ENCODE assay signal across 14 cellular contexts in the genomic region with DNA sequence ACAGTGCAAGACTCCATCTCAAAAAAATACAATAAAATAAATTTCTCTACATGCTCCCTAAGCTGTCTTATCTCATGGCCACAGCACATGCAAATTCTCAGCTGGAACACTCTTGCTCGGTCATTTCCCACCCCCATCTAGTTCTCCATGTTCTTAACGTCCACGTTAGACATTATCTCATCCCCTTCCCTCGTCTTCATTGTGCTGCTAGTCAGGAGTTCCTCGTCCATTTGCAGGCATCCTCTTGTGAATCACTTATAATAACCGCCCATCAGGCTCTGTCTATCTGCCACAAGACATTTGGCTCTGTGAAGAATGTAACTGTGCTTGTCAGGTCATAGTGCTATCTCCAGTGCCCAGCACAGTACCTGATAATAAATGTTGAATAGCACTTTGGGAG. TPM values are rescaled to one million over a fixed set of nuclear protein-coding genes. Genes with fewer than 3 reads are reported as not detected.
DNase-seq lines count a peak whose midpoint lies in the region; ATAC-seq and TF ChIP-seq lines count a peak whose summit lies in the region.
"Had no signal": no experiment of that assay in that cellular context is flagged by ENCODE, and none has a peak within 500 bp of the region (broad histone marks: within the 10 kb centered on the region; RNA-seq: fewer than 3 reads in every experiment).

No MANE protein-coding gene starts in this region.

- H3K79me2 ChIP-seq in H9 (ENCODE audit: insufficient read depth, low read length) (no peaks in the 10 kb centered on the region), mesendoderm (ENCODE audit: control insufficient read depth, insufficient read depth, low read length) (no peaks in the 10 kb centered on the region)

- no peak for TF ChIP-seq CTCF in H9 (conservative IDR thresholded peaks at IDR 0.05)
- TF ChIP-seq CTCF in WTC11 (IDR thresholded peaks at IDR 0.05): no peak
- TF ChIP-seq CTCF in left ventricle myocardium inferior (IDR thresholded peaks at IDR 0.05; ENCODE audit: borderline replicate concordance): no peak

- H3K56ac ChIP-seq in H9 (ENCODE audit: insufficient read length, low read depth, low read length): no peak overlapping the region
- no peak overlapping the region for H3K56ac ChIP-seq in mesendoderm (ENCODE audit: low read length)

- CTCF ChIA-PET in WTC11 (lab: Charles Lee): no interaction called here

- H3K4me1 Mint-ChIP-seq in H9 (peaks cover 3 to 10% of the 10 kb centered on the region in 2 experiments; a peak in 2 of 4 replicates), T-helper 17 cell (peaks cover 2% of the 10 kb centered on the region), WTC11 (peaks cover 13% of the 10 kb centered on the region)
- H3K4me1 Mint-ChIP-seq: B cell had no signal

- no peak overlapping the region for H3K4me2 ChIP-seq in H9 (ENCODE audit: insufficient read depth, insufficient read length, low read length)
- H3K4me2 ChIP-seq in mesendoderm (ENCODE audit: low read length): no peak overlapping the region

- no peak overlapping the region for H2BK5ac ChIP-seq in H9 (ENCODE audit: insufficient read length, low read length)
- no peak overlapping the region for H2BK5ac ChIP-seq in mesendoderm (ENCODE audit: low read length)

- H3K36me3 Mint-ChIP-seq in H9 (ENCODE audit: insufficient read depth in 1 of 3, low read depth in 3 of 3) (peaks cover 10 to 35% (median 27%) of the 10 kb centered on the region in 3 experiments; a peak in 6 of 7 replicates), T-helper 17 cell (ENCODE audit: low read depth) (peaks cover 7% of the 10 kb centered on the region), WTC11 (peaks cover 23% of the 10 kb centered on the region)

- H2BK12ac ChIP-seq in H9 (ENCODE audit: insufficient read length, low read depth, low read length): no peak overlapping the region

- H3K9ac ChIP-seq in H9 (ENCODE audit: extremely low read depth, insufficient read length, low read length): no peak overlapping the region
- H3K9ac ChIP-seq in mesendoderm (ENCODE audit: low read length): no peak overlapping the region
- H3K9ac ChIP-seq: GM23248 had no signal

- H3K4me3 Mint-ChIP-seq in H9 (no peak overlapping the region), T-helper 17 cell (no peak overlapping the region), WTC11 (no peak overlapping the region)
- H3K4me3 Mint-ChIP-seq: B cell; CD4-positive, alpha-beta T cell had no signal

- no peak overlapping the region for H3K14ac ChIP-seq in H9 (ENCODE audit: insufficient read depth, low read length)

- no peak overlapping the region for H3K4me3 ChIP-seq in mesendoderm (ENCODE audit: low read length)
- no peak overlapping the region for H3K4me3 ChIP-seq in left ventricle myocardium inferior
- H3K4me3 ChIP-seq: GM23248 had no signal

- no peak for ATAC-seq in T-helper 17 cell
- ATAC-seq in WTC11: no peak
- no peak for ATAC-seq in HG02571 (IDR thresholded peaks at IDR 0.05; ENCODE audit: unreplicated experiment)

- no peak overlapping the region for H4K91ac ChIP-seq in H9 (ENCODE audit: insufficient read length, low read depth, low read length)

- no peaks in the 10 kb centered on the region for H3K9me3 ChIP-seq in H9 (ENCODE audit: control insufficient read depth, low read depth, low read length)
- no peaks in the 10 kb centered on the region for H3K9me3 ChIP-seq in T-helper 17 cell (ENCODE audit: control insufficient read depth, low read length, poor library complexity, severe bottlenecking)
- no peaks in the 10 kb centered on the region for H3K9me3 ChIP-seq in left ventricle myocardium inferior (replicated peaks)

- no peak overlapping the region for H3K27ac ChIP-seq in H9 (ENCODE audit: insufficient read length, low read depth, low read length)
- H3K27ac ChIP-seq in mesendoderm (ENCODE audit: low read depth, low read length): no peak overlapping the region
- H3K27ac ChIP-seq in left ventricle myocardium inferior (replicated peaks): no peak overlapping the region
- H3K27ac ChIP-seq: GM23248 had no signal

- no peak overlapping the region for H4K8ac ChIP-seq in H9 (replicated peaks; ENCODE audit: insufficient read length, low read depth, low read length)
- no peak overlapping the region for H4K8ac ChIP-seq in mesendoderm (ENCODE audit: low read depth, low read length)

- H4K5ac ChIP-seq in H9 (ENCODE audit: insufficient read length, low read depth, low read length) (no peak overlapping the region), mesendoderm (ENCODE audit: low read length) (no peak overlapping the region)

- H2BK15ac ChIP-seq in H9 (ENCODE audit: low read depth, low read length) (no peak overlapping the region), mesendoderm (replicated peaks; ENCODE audit: low read depth) (no peak overlapping the region)

- intact Hi-C loops in left ventricle myocardium inferior (cut with micrococcal nuclease): no loop called here

- no peak overlapping the region for H3K18ac ChIP-seq in H9 (ENCODE audit: insufficient read length, low read depth, low read length)
- H3K18ac ChIP-seq in mesendoderm (ENCODE audit: low read length): no peak overlapping the region

- DNase-seq in H9 (no peak), T-helper 17 cell (no peak), WTC11 (ENCODE audit: low spot score) (no peak), mesendoderm (peak; percentile 78), HCEC 1CT (no peak), left ventricle myocardium inferior (no peak)
- DNase-seq: C1 segment of cervical spinal cord; CD4-positive, alpha-beta T cell; DMS153; DMS79 treated with DMSO at 0.1 percent for 48 hours; EL; GM23248 had no signal

- no peak overlapping the region for H3T11ph ChIP-seq in H9 (ENCODE audit: low read length)

- H3K4me1 ChIP-seq in H9 (ENCODE audit: insufficient read depth, low read length): no peaks in the 10 kb centered on the region
- H3K4me1 ChIP-seq in mesendoderm (ENCODE audit: control insufficient read depth, low read depth, low read length): peaks cover 6% of the 10 kb centered on the region
- H3K4me1 ChIP-seq in left ventricle myocardium inferior: no peaks in the 10 kb centered on the region

- no peaks in the 10 kb centered on the region for H4K20me1 ChIP-seq in H9 (ENCODE audit: control insufficient read depth, insufficient read depth, insufficient read length)

- POLR2A ChIA-PET in WTC11 (lab: Charles Lee): interaction anchor here (0.5 kb wide), 1 partner anchor 157 kb away, joined by 3 read pairs; no protein-coding TSS in a partner anchor

- H3K23ac ChIP-seq in H9 (ENCODE audit: insufficient read length, low read depth, low read length) (no peak overlapping the region), mesendoderm (ENCODE audit: low read length) (no peak overlapping the region)

- H3K9me3 Mint-ChIP-seq in H9 (no peaks in the 10 kb centered on the region), WTC11 (no peaks in the 10 kb centered on the region)
- H3K9me3 Mint-ChIP-seq: CD4-positive, alpha-beta T cell had no signal

- H2AFZ ChIP-seq in H9 (ENCODE audit: low read length): no peak overlapping the region
- H2AFZ ChIP-seq: GM23248 had no signal

- H2BK20ac ChIP-seq in H9 (ENCODE audit: low read depth, low read length, poor library complexity, severe bottlenecking): no peak overlapping the region

- H3K4ac ChIP-seq in H9 (ENCODE audit: low read depth, low read length): no peak overlapping the region
- no peak overlapping the region for H3K4ac ChIP-seq in mesendoderm (ENCODE audit: low read depth, low read length)

- no CpG with 5 or more reads among the region's 6 CpGs for WGBS in H9 (ENCODE audit: extremely low coverage, insufficient read length, low lambda C conversion rate)
- no CpG with 5 or more reads among the region's 6 CpGs for WGBS in mesendoderm (ENCODE audit: extremely low coverage, insufficient coverage, low lambda C conversion rate)

- H3K23me2 ChIP-seq in H9 (ENCODE audit: insufficient read length, low read depth, low read length, poor library complexity, severe bottlenecking): no peaks in the 10 kb centered on the region

- H2AK5ac ChIP-seq in H9 (ENCODE audit: insufficient read length, low read length) (no peak overlapping the region), mesendoderm (ENCODE audit: low read length) (no peak overlapping the region)

- H2BK120ac ChIP-seq in H9 (ENCODE audit: low read depth, low read length, poor library complexity, severe bottlenecking) (no peak overlapping the region), mesendoderm (ENCODE audit: low read depth, low read length) (no peak overlapping the region)

- H3K27me3 ChIP-seq in H9 (ENCODE audit: insufficient read depth, low read length): no peaks in the 10 kb centered on the region
- H3K27me3 ChIP-seq in mesendoderm (ENCODE audit: insufficient read depth, low read length, poor library complexity): no peaks in the 10 kb centered on the region
- no peaks in the 10 kb centered on the region for H3K27me3 ChIP-seq in left ventricle myocardium inferior (ENCODE audit: low read depth)

- H3K27me3 Mint-ChIP-seq in H9 (ENCODE audit: low read depth) (no peaks in the 10 kb centered on the region), T-helper 17 cell (no peaks in the 10 kb centered on the region), WTC11 (ENCODE audit: low read depth) (no peaks in the 10 kb centered on the region)
- H3K27me3 Mint-ChIP-seq: B cell; CD4-positive, alpha-beta T cell had no signal

- H3K36me3 ChIP-seq in mesendoderm (ENCODE audit: control insufficient read depth, insufficient read depth, low read length) (no peaks in the 10 kb centered on the region), left ventricle myocardium inferior (peaks cover 17% of the 10 kb centered on the region)

- H3K79me1 ChIP-seq in H9 (ENCODE audit: insufficient read depth, low read depth, low read length, poor library complexity, severe bottlenecking) (no peaks in the 10 kb centered on the region), mesendoderm (ENCODE audit: low read length) (no peaks in the 10 kb centered on the region)

- H3K27ac Mint-ChIP-seq in H9: peak overlapping the region in 2 of 3 experiments; percentile 3 to 22; a peak in 3 of 7 replicates
- H3K27ac Mint-ChIP-seq in T-helper 17 cell: peak overlapping the region; percentile 63
- peak overlapping the region; percentile 35; the same call in 1 of the 2 replicates for H3K27ac Mint-ChIP-seq in WTC11
- H3K27ac Mint-ChIP-seq: B cell; CD4-positive, alpha-beta T cell had no signal

TF ChIP-seq in WTC11, 78 proteins besides CTCF, POLR2A, EP300 and RAD21 (continues in another document):
- TF ChIP-seq IRF2 (CRISPR knock-in tag; IDR thresholded peaks at IDR 0.05; ENCODE audit: borderline replicate concordance, low read depth) (no peak), GRHL2 (CRISPR knock-in tag; IDR thresholded peaks at IDR 0.05; ENCODE audit: insufficient replicate concordance, severe bottlenecking) (no peak)

RNA-seq across cellular contexts. Expression of a gene that starts 32.9 kb away (rescaled TPM):
- 7.6 TPM in 2 replicates for total RNA-seq in H9 (2021)
- 10 to 100 TPM; 21.1 to 28.6 TPM for total RNA-seq in T-helper 17 cell
- 8.7 to 11.6 TPM (median 9.6 TPM) in 3 replicates for total RNA-seq in WTC11 (2021)
- polyA plus RNA-seq in mesendoderm (2013, experiment 1 of 2): 4.2 TPM
- 4.6 TPM for polyA plus RNA-seq in mesendoderm (2013, experiment 2 of 2)
- total RNA-seq in left ventricle myocardium inferior: 17.9 TPM

Comparison
In these comparisons a context has a peak if more than half of its experiments do, and no peak if none do; other contexts are left out.
1. H3K27ac Mint-ChIP-seq: peak in every context shown above with its lines; median percentile 63 in T-helper 17 cell; 35 in WTC11; 12 in H9.